22 cellular contexts compared by ENCODE assay signal in the genomic region with DNA sequence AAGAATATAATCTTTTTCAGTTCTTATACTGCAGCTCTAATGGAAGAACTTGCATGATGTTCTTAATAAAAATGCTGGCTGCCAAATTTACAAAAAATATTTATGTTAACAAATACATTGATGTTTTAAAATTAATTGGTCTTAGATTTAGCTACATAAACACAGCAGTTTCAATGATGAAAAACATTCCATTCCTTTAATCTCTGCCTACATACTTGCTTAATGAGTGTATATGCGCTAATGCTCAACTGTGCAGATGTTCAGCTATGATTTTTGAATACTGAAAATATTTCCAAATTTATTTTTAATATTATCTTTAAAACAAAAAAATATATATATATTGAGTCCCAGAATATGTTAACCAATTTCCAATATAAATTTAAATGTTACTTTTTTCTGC.
"Had no signal": no experiment of that assay in that cellular context is flagged by ENCODE, and none has a peak within 500 bp of the region (broad histone marks: within the 10 kb centered on the region; RNA-seq: fewer than 3 reads in every experiment).

No MANE protein-coding gene starts in this region.

- DNase-seq: activated CD4-positive, alpha-beta T cell treated with anti-CD3 and anti-CD28 coated beads for 36 hours; activated CD4-positive, alpha-beta T cell treated with anti-CD3 and anti-CD28 coated beads, Interleukin-2, amount 50 U/mL, for 48 hours; activated naive CD4-positive, alpha-beta T cell treated with anti-CD3 and anti-CD28 coated beads, Interleukin-2, amount 10 ng/mL, durations not matched to agents 7 days and 5 days; activated naive CD8-positive, alpha-beta T cell treated with anti-CD3 and anti-CD28 coated beads, Interleukin-2, amount 50 U/mL, for 24 hours; activated T-cell treated with anti-CD3 and anti-CD28 coated beads, Interleukin-2, amount 50 U/mL, for 24 hours; cortex of kidney; foreskin keratinocyte; glutamatergic neuron; hypothalamus; left ventricle myocardium superior; stimulated activated CD4-positive, alpha-beta T cell treated with anti-CD3 and anti-CD28 coated beads, Interleukin-2, amount 100 ng/mL, for 24 hours; stimulated activated naive CD8-positive, alpha-beta T cell treated with anti-CD3 and anti-CD28 coated beads, Interleukin-15, Interleukin-2, amounts not matched to agents 100 U/mL and 50 U/mL, for 24 hours; substantia nigra; T-helper 2 cell; uterus had no signal

- H3K27me3 Mint-ChIP-seq: activated CD4-positive, alpha-beta T cell treated with anti-CD3 and anti-CD28 coated beads for 36 hours; activated naive CD4-positive, alpha-beta T cell treated with anti-CD3 and anti-CD28 coated beads, Interleukin-2, amount 10 ng/mL, durations not matched to agents 7 days and 5 days; activated naive CD8-positive, alpha-beta T cell treated with anti-CD3 and anti-CD28 coated beads, Interleukin-2, amount 50 U/mL, for 24 hours; activated T-cell treated with anti-CD3 and anti-CD28 coated beads, Interleukin-2, amount 50 U/mL, for 24 hours; progenitor cell of endocrine pancreas had no signal

- H3K4me1 ChIP-seq: ascending aorta, breast epithelium, esophagus muscularis mucosa, tibial nerve, uterus had no signal

- H3K4me1 Mint-ChIP-seq: activated CD4-positive, alpha-beta T cell treated with anti-CD3 and anti-CD28 coated beads for 36 hours; activated naive CD4-positive, alpha-beta T cell treated with anti-CD3 and anti-CD28 coated beads, Interleukin-2, amount 10 ng/mL, durations not matched to agents 7 days and 5 days; activated naive CD8-positive, alpha-beta T cell treated with anti-CD3 and anti-CD28 coated beads, Interleukin-2, amount 50 U/mL, for 24 hours had no signal

- H3K9me3 ChIP-seq: ascending aorta, breast epithelium, esophagus muscularis mucosa, tibial nerve, uterus had no signal

- H3K4me3 Mint-ChIP-seq: activated CD4-positive, alpha-beta T cell treated with anti-CD3 and anti-CD28 coated beads for 36 hours; activated naive CD4-positive, alpha-beta T cell treated with anti-CD3 and anti-CD28 coated beads, Interleukin-2, amount 10 ng/mL, durations not matched to agents 7 days and 5 days; activated naive CD8-positive, alpha-beta T cell treated with anti-CD3 and anti-CD28 coated beads, Interleukin-2, amount 50 U/mL, for 24 hours; activated T-cell treated with anti-CD3 and anti-CD28 coated beads, Interleukin-2, amount 50 U/mL, for 24 hours; neural crest cell had no signal

- H3K27me3 ChIP-seq: ascending aorta, breast epithelium, esophagus muscularis mucosa, foreskin keratinocyte, tibial nerve, uterus had no signal

- H3K36me3 ChIP-seq: ascending aorta, breast epithelium, esophagus muscularis mucosa, tibial nerve, uterus had no signal

- H3K4me3 ChIP-seq: ascending aorta, breast epithelium, esophagus muscularis mucosa, tibial nerve, uterus had no signal

- H3K27ac ChIP-seq: ascending aorta, breast epithelium, esophagus muscularis mucosa, foreskin keratinocyte, tibial nerve, uterus had no signal

- H3K36me3 Mint-ChIP-seq: activated naive CD4-positive, alpha-beta T cell treated with anti-CD3 and anti-CD28 coated beads, Interleukin-2, amount 10 ng/mL, durations not matched to agents 7 days and 5 days had no signal

- ATAC-seq: activated CD4-positive, alpha-beta T cell treated with anti-CD3 and anti-CD28 coated beads for 36 hours; activated naive CD8-positive, alpha-beta T cell treated with anti-CD3 and anti-CD28 coated beads, Interleukin-2, amount 50 U/mL, for 24 hours; foreskin keratinocyte; left ventricle myocardium superior; stimulated activated naive CD8-positive, alpha-beta T cell treated with anti-CD3 and anti-CD28 coated beads, Interleukin-15, Interleukin-2, amounts not matched to agents 100 U/mL and 50 U/mL, for 24 hours had no signal

- H3K9me3 Mint-ChIP-seq: activated naive CD8-positive, alpha-beta T cell treated with anti-CD3 and anti-CD28 coated beads, Interleukin-2, amount 50 U/mL, for 24 hours; activated T-helper 2 cell treated with anti-CD3 and anti-CD28 coated beads, Interferon-gamma antibody, Interleukin-2, Interleukin-4, amounts not matched to agents 10 μg/mL and 5 μg/mL and 100 μg/mL, durations not matched to agents 14 hours and 24 hours and 36 hours; neural crest cell had no signal

- H3K27ac Mint-ChIP-seq: activated CD4-positive, alpha-beta T cell treated with anti-CD3 and anti-CD28 coated beads for 36 hours; activated naive CD4-positive, alpha-beta T cell treated with anti-CD3 and anti-CD28 coated beads, Interleukin-2, amount 10 ng/mL, durations not matched to agents 7 days and 5 days; activated naive CD8-positive, alpha-beta T cell treated with anti-CD3 and anti-CD28 coated beads, Interleukin-2, amount 50 U/mL, for 24 hours; activated T-cell treated with anti-CD3 and anti-CD28 coated beads, Interleukin-2, amount 50 U/mL, for 24 hours; activated T-helper 2 cell treated with anti-CD3 and anti-CD28 coated beads, Interferon-gamma antibody, Interleukin-2, Interleukin-4, amounts not matched to agents 10 μg/mL and 5 μg/mL and 100 μg/mL, durations not matched to agents 14 hours and 24 hours and 36 hours; progenitor cell of endocrine pancreas had no signal
